In the genomic region with DNA sequence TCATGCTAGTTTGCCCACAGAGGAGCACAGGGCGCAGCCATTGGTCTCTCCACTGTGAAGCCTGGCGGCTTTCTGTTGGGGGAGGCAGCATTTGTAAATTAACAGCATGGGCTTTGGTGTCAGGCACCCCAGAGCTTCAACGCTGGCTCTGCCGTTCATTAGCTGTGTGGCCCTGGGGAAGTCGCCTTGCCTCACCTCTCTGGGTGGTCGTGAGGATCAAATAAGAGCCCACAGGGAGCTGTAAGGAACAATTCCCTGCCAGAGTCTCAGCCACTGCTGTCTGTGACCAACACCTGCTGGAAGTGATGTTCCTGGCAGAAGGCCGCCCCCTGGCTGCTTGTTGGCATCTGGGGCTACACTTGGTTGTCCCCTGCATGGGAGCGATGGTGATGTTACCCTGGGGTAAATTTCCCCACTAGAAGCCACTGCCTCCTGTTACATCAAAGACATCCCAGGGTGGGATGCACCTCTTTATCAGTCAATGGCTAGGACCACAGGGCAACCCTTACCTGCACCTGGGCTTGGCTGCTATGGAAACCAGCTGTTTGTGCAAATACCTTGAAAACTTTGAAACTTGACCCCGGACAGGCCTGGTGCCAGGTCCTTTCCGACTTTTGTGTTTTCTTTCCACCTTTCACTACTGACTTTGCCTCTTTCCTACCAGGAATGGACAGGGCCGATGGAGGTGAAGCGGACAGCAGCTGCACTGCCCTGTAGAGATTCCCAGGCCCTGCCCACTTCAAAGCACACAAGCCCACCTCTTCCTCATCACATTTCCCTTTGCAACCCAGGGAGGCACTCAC, we compare ENCODE assay signal across 8 cellular contexts. TPM values are rescaled to one million over a fixed set of nuclear protein-coding genes. Genes with fewer than 3 reads are reported as not detected.
DNase-seq lines count a peak whose midpoint lies in the region; ATAC-seq and TF ChIP-seq lines count a peak whose summit lies in the region.

No MANE protein-coding gene starts in this region.

- peaks cover under 1% of the 10 kb centered on the region for H3K36me3 Mint-ChIP-seq in activated CD4-positive, alpha-beta T cell treated with anti-CD3 and anti-CD28 coated beads for 36 hours (ENCODE audit: low read depth)
- H3K36me3 Mint-ChIP-seq in activated CD8-positive, alpha-beta T cell treated with anti-CD3 and anti-CD28 coated beads for 36 hours (ENCODE audit: low read depth), result peaks cover 1% of the 10 kb centered on the region

- H3K9me3 ChIP-seq in hepatocyte (ENCODE audit: low read depth), result no peaks in the 10 kb centered on the region

- peak; percentile 79 for DNase-seq in activated CD4-positive, alpha-beta T cell treated with anti-CD3 and anti-CD28 coated beads for 36 hours
- DNase-seq in activated CD4-positive, alpha-beta T cell treated with anti-CD3 and anti-CD28 coated beads for 1 hour, result no peak
- DNase-seq in NCI-H146 (lab: John Stamatoyannopoulos, UW) (peak; percentile 57), hepatocyte (ENCODE audit: low spot score) (peak; percentile 63), hippocampal formation (lab: John Stamatoyannopoulos, UW) (no peak)
- peak; percentile 80 for DNase-seq in activated CD8-positive, alpha-beta T cell treated with anti-CD3 and anti-CD28 coated beads for 36 hours
- peak; percentile 61 for DNase-seq in stimulated activated CD8-positive, alpha-beta memory T cell treated with anti-CD3 and anti-CD28 coated beads, Interleukin-4, amount 100 ng/mL, for 48 hours

- peaks cover 30% of the 10 kb centered on the region for H3K4me1 ChIP-seq in hepatocyte (ENCODE audit: insufficient read depth)

- ATAC-seq in activated CD4-positive, alpha-beta T cell treated with anti-CD3 and anti-CD28 coated beads for 36 hours, result peak; percentile 52
- peak; percentile 35 for ATAC-seq in activated CD8-positive, alpha-beta T cell treated with anti-CD3 and anti-CD28 coated beads for 36 hours
- no peak for ATAC-seq in GM21825 (IDR thresholded peaks at IDR 0.05; ENCODE audit: unreplicated experiment)

- H3K36me3 ChIP-seq in hepatocyte (replicated peaks; ENCODE audit: insufficient read depth, low read depth), result no peaks in the 10 kb centered on the region

- H3K4me1 Mint-ChIP-seq in activated CD4-positive, alpha-beta T cell treated with anti-CD3 and anti-CD28 coated beads for 36 hours, result peaks cover 12% of the 10 kb centered on the region
- peaks cover 17% of the 10 kb centered on the region for H3K4me1 Mint-ChIP-seq in activated CD8-positive, alpha-beta T cell treated with anti-CD3 and anti-CD28 coated beads for 36 hours (ENCODE audit: low read depth)

- peaks cover 4% of the 10 kb centered on the region for H3K27me3 Mint-ChIP-seq in activated CD4-positive, alpha-beta T cell treated with anti-CD3 and anti-CD28 coated beads for 36 hours
- H3K27me3 Mint-ChIP-seq in activated CD8-positive, alpha-beta T cell treated with anti-CD3 and anti-CD28 coated beads for 36 hours, result peaks cover 8% of the 10 kb centered on the region

- H3K79me2 ChIP-seq in hepatocyte, result no peaks in the 10 kb centered on the region

- no peaks in the 10 kb centered on the region for H4K20me1 ChIP-seq in hepatocyte (ENCODE audit: insufficient read depth, poor library complexity, severe bottlenecking)

- CTCF ChIA-PET in activated CD4-positive, alpha-beta T cell treated with anti-CD3 and anti-CD28 coated beads for 36 hours (lab: Charles Lee), result interaction anchor here (0.6 to 1.1 kb wide), 4 partner anchors 8 to 318 kb away, joined by 3 to 4 read pairs (median 3); no protein-coding TSS in a partner anchor
- CTCF ChIA-PET in activated CD8-positive, alpha-beta T cell treated with anti-CD3 and anti-CD28 coated beads for 36 hours (lab: Charles Lee), result interaction anchor here (1.0 to 6.2 kb wide), 7 partner anchors 7 to 211 kb away, joined by 3 to 68 read pairs (median 7); a partner anchor contains a TSS

- H3K4me2 ChIP-seq in hepatocyte, result no peak overlapping the region

- peak overlapping the region; percentile 86 for H3K27ac ChIP-seq in hepatocyte

- no peaks in the 10 kb centered on the region for H3K9me3 Mint-ChIP-seq in activated CD4-positive, alpha-beta T cell treated with anti-CD3 and anti-CD28 coated beads for 36 hours (ENCODE audit: low read depth)
- no peaks in the 10 kb centered on the region for H3K9me3 Mint-ChIP-seq in activated CD8-positive, alpha-beta T cell treated with anti-CD3 and anti-CD28 coated beads for 36 hours

- POLR2A ChIA-PET in activated CD4-positive, alpha-beta T cell treated with anti-CD3 and anti-CD28 coated beads for 36 hours (lab: Charles Lee), result interaction anchor here (1.0 kb wide), 1 partner anchor 190 kb away, joined by 3 read pairs; no protein-coding TSS in a partner anchor
- POLR2A ChIA-PET in activated CD8-positive, alpha-beta T cell treated with anti-CD3 and anti-CD28 coated beads for 36 hours (lab: Charles Lee), result no interaction called here

- H3K27me3 ChIP-seq in hepatocyte, result no peaks in the 10 kb centered on the region

- H3K27ac Mint-ChIP-seq in activated CD4-positive, alpha-beta T cell treated with anti-CD3 and anti-CD28 coated beads for 36 hours, result no peak overlapping the region
- H3K27ac Mint-ChIP-seq in activated CD8-positive, alpha-beta T cell treated with anti-CD3 and anti-CD28 coated beads for 36 hours, result no peak overlapping the region

- 63% methylated on average over 12 of the region's 12 CpGs for WGBS in hepatocyte (ENCODE audit: low lambda C conversion rate, missing lambda C conversion rate)

- no peak overlapping the region for H3K4me3 Mint-ChIP-seq in activated CD4-positive, alpha-beta T cell treated with anti-CD3 and anti-CD28 coated beads for 36 hours
- no peak overlapping the region for H3K4me3 Mint-ChIP-seq in activated CD8-positive, alpha-beta T cell treated with anti-CD3 and anti-CD28 coated beads for 36 hours

- TF ChIP-seq CTCF in activated CD8-positive, alpha-beta T cell treated with anti-CD3 and anti-CD28 coated beads for 36 hours (IDR thresholded peaks at IDR 0.05), result peak; percentile 27
- TF ChIP-seq CTCF in hepatocyte (IDR thresholded peaks at IDR 0.05; ENCODE audit: poor library complexity), result peak; percentile 42

- H3K4me3 ChIP-seq in hepatocyte, result no peak overlapping the region

- intact Hi-C loops in activated CD4-positive, alpha-beta T cell treated with anti-CD3 and anti-CD28 coated beads for 36 hours (cut with DNase I, micrococcal nuclease), result loop anchor here (1.0 to 5.0 kb wide), 4 partner anchors 165 to 212 kb away; a partner anchor contains a TSS
- intact Hi-C loops in activated CD8-positive, alpha-beta T cell treated with anti-CD3 and anti-CD28 coated beads for 36 hours (cut with micrococcal nuclease), result no loop called here

- H3K9me2 ChIP-seq in hepatocyte (replicated peaks; ENCODE audit: insufficient read depth), result no peaks in the 10 kb centered on the region

- no peak overlapping the region for H2AFZ ChIP-seq in hepatocyte

RNA-seq across cellular contexts. Expression of a gene that starts 36.9 kb away (rescaled TPM):
- total RNA-seq in activated CD4-positive, alpha-beta T cell treated with anti-CD3 and anti-CD28 coated beads for 36 hours, result not detected
- total RNA-seq in activated CD8-positive, alpha-beta T cell treated with anti-CD3 and anti-CD28 coated beads for 36 hours, result not detected
- total RNA-seq in hepatocyte, result 0.48 and 0.97 TPM in 2 replicates
- 0.99 and 1.8 TPM in 2 replicates for polyA plus RNA-seq in hepatocyte

Comparison
In these comparisons a context has a peak if more than half of its experiments do, and no peak if none do; other contexts are left out.
1. DNase-seq: peak in activated CD4-positive, alpha-beta T cell treated with anti-CD3 and anti-CD28 coated beads for 36 hours (single experiment), NCI-H146 (single experiment), activated CD8-positive, alpha-beta T cell treated with anti-CD3 and anti-CD28 coated beads for 36 hours (single experiment), hepatocyte (single experiment) and stimulated activated CD8-positive, alpha-beta memory T cell treated with anti-CD3 and anti-CD28 coated beads, Interleukin-4, amount 100 ng/mL, for 48 hours (single experiment); none in activated CD4-positive, alpha-beta T cell treated with anti-CD3 and anti-CD28 coated beads for 1 hour (single experiment) and hippocampal formation (0 of 2).